Comparison of ENCODE assay signal across 9 cellular contexts in the genomic region with DNA sequence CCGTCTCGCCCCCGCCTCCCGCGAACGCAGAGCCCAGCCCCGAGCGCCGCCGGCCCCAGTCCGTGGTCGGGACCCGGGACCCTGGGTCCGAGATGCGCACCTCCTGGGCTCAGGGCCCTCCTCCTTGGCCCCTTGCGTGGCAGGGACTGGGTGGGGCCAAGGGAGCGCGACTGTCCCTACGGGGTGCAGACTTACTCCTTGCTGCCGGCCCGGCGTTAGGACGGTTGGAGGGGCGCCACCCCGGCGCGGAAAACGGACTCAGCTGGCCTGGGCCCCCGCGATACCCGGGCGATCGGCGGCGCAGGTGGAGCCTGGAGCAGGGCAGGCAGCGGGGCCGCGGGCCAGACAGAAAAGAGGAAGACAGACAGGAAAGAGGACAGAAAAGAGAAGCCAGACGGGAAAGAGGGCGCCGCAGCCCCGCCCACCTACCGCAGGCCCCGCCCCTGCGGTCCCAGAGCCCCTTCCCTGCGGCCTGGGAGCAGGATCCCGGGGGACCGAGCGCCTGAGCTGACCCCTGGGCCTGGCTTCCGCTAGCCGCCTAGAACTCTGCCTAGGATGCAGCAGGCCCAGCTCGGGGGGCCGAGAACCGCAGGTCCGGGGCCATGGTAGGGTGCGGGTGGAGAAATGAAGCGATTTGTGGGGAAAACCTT. TPM values are rescaled to one million over a fixed set of nuclear protein-coding genes. Genes with fewer than 3 reads are reported as not detected.
A peak's percentile ranks its signal among the peaks of the same experiment; 100 is the strongest.
DNase-seq lines count a peak whose midpoint lies in the region; ATAC-seq, FAIRE-seq and TF ChIP-seq lines count a peak whose summit lies in the region.
"Had no signal": no experiment of that assay in that cellular context is flagged by ENCODE, and none has a peak within 500 bp of the region (broad histone marks: within the 10 kb centered on the region; RNA-seq: fewer than 3 reads in every experiment).

Gene GBGT1 (minus strand): TSS at position 356 of the 650 bp plus-strand sequence. CDS start 1,502 bp downstream, outside the sequence.

- H3K4me3 ChIP-seq in A549, result peak within 1 kb of the TSS; percentile 44
- H3K4me3 ChIP-seq in GM12875 (ENCODE audit: low read depth, low read length), result peak within 1 kb of the TSS; percentile 73
- H3K4me3 ChIP-seq in right atrium auricular region, result peak within 1 kb of the TSS; percentile 53 to 75
- peak within 1 kb of the TSS; percentile 57 to 58 for H3K4me3 ChIP-seq in prostate gland

- peaks cover 3% of the 10 kb centered on the region for H3K36me3 ChIP-seq in right atrium auricular region
- H3K36me3 ChIP-seq in prostate gland, result no peaks in the 10 kb centered on the region

- H3K4me3 Mint-ChIP-seq in activated naive CD8-positive, alpha-beta T cell treated with anti-CD3 and anti-CD28 coated beads, Interleukin-2, amount 10 ng/mL, durations not matched to agents 7 days and 5 days, result peak within 1 kb of the TSS; percentile 82

- H3K36me3 Mint-ChIP-seq in activated naive CD8-positive, alpha-beta T cell treated with anti-CD3 and anti-CD28 coated beads, Interleukin-2, amount 10 ng/mL, durations not matched to agents 7 days and 5 days, result peaks cover 3% of the 10 kb centered on the region

- H3K9me3 Mint-ChIP-seq in activated naive CD8-positive, alpha-beta T cell treated with anti-CD3 and anti-CD28 coated beads, Interleukin-2, amount 10 ng/mL, durations not matched to agents 7 days and 5 days, result no peaks in the 10 kb centered on the region

- FAIRE-seq in A549 (lab: Jason Lieb, UNC), result no peak

- H3K9me3 ChIP-seq in A549, result no peaks in the 10 kb centered on the region
- H3K9me3 ChIP-seq in right atrium auricular region, result no peaks in the 10 kb centered on the region
- no peaks in the 10 kb centered on the region for H3K9me3 ChIP-seq in prostate gland

- H3K27me3 ChIP-seq in right atrium auricular region (no peaks in the 10 kb centered on the region), prostate gland (replicated peaks; ENCODE audit: insufficient read depth) (no peaks in the 10 kb centered on the region)

- DNase-seq in A549 (ENCODE audit: low read depth in 1 of 2, low spot score in 1 of 2), result peak in 1 of 2 experiments; percentile 35
- DNase-seq in NCI-H69 (lab: John Stamatoyannopoulos, UW), result peak; percentile 48
- DNase-seq in activated naive CD8-positive, alpha-beta T cell treated with anti-CD3 and anti-CD28 coated beads, Interleukin-2, amount 10 ng/mL, durations not matched to agents 7 days and 5 days, result peak; percentile 68
- DNase-seq in right atrium auricular region (ENCODE audit: low spot score), result no peak
- no peak for DNase-seq in prostate gland (ENCODE audit: low spot score)

- CTCF ChIA-PET in A549 (lab: Yijun Ruan, JAX), result interaction anchor here (1.2 kb wide), 1 partner anchor 279 kb away, joined by 3 read pairs; no protein-coding TSS in a partner anchor

- 48% methylated on average over 24 of the region's 57 CpGs for WGBS in A549 (ENCODE audit: missing lambda C conversion rate)
- 2% methylated on average over 44 of the region's 57 CpGs for WGBS in prostate gland

- TF ChIP-seq RAD21 in A549 (conservative IDR thresholded peaks at IDR 0.05 in 1 of 2, IDR thresholded peaks at IDR 0.05 in 1 of 2), result no peak

- peak within 1 kb of the TSS; percentile 75 for H3K4me2 ChIP-seq in A549

- H3K27me3 Mint-ChIP-seq in activated naive CD8-positive, alpha-beta T cell treated with anti-CD3 and anti-CD28 coated beads, Interleukin-2, amount 10 ng/mL, durations not matched to agents 7 days and 5 days, result peaks cover 11% of the 10 kb centered on the region

- H3K27ac ChIP-seq in A549 (peak within 1 kb of the TSS; percentile 69 to 86), right atrium auricular region (peak within 1 kb of the TSS; percentile 75 to 80), prostate gland (peak within 1 kb of the TSS; percentile 58 to 60)

- ATAC-seq in A549 (peak; percentile 19 to 48; a peak in 3 of 6 replicates), HG03139 (IDR thresholded peaks at IDR 0.05; ENCODE audit: unreplicated experiment) (no peak), GM18868 (IDR thresholded peaks at IDR 0.05; ENCODE audit: unreplicated experiment) (no peak)
- peak; percentile 62 for ATAC-seq in activated naive CD8-positive, alpha-beta T cell treated with anti-CD3 and anti-CD28 coated beads, Interleukin-2, amount 10 ng/mL, durations not matched to agents 7 days and 5 days (ENCODE audit: low read depth)
- ATAC-seq: HCT116 had no signal

- TF ChIP-seq EP300 in A549 (IDR thresholded peaks at IDR 0.05), result no peak

- H3K4me1 ChIP-seq in A549, result peaks cover 39% of the 10 kb centered on the region
- H3K4me1 ChIP-seq in right atrium auricular region, result peaks cover 0 to 34% of the 10 kb centered on the region in 2 donors
- peaks cover 8% of the 10 kb centered on the region for H3K4me1 ChIP-seq in prostate gland (replicated peaks)

- TF ChIP-seq POLR2A in A549 (IDR thresholded peaks at IDR 0.05; ENCODE audit: low read length), result no peak; the same call in 1 of the 2 replicates
- TF ChIP-seq POLR2A in prostate gland (IDR thresholded peaks at IDR 0.05), result peak; percentile 49

- POLR2A ChIA-PET in A549 (lab: Yijun Ruan, JAX), result no interaction called here
- POLR2A ChIA-PET in activated naive CD8-positive, alpha-beta T cell treated with anti-CD3 and anti-CD28 coated beads, Interleukin-2, amount 10 ng/mL, durations not matched to agents 7 days and 5 days (lab: Charles Lee), result no interaction called here

- H3K4me1 Mint-ChIP-seq in activated naive CD8-positive, alpha-beta T cell treated with anti-CD3 and anti-CD28 coated beads, Interleukin-2, amount 10 ng/mL, durations not matched to agents 7 days and 5 days, result peaks cover 2% of the 10 kb centered on the region

- no peak within 1 kb of the TSS for H3K27ac Mint-ChIP-seq in activated naive CD8-positive, alpha-beta T cell treated with anti-CD3 and anti-CD28 coated beads, Interleukin-2, amount 10 ng/mL, durations not matched to agents 7 days and 5 days

- TF ChIP-seq CTCF in A549 (IDR thresholded peaks at IDR 0.05) (no peak), GM12875 (IDR thresholded peaks at IDR 0.05; ENCODE audit: borderline replicate concordance, insufficient read depth, low read depth, low read length) (no peak), right atrium auricular region (IDR thresholded peaks at IDR 0.05) (no peak), prostate gland (IDR thresholded peaks at IDR 0.05) (no peak)

- intact Hi-C loops in prostate gland (cut with DNase I), result no loop called here

TF ChIP-seq in A549, 52 proteins besides CTCF, POLR2A, EP300 and RAD21:
- TF ChIP-seq, protein P1, sequence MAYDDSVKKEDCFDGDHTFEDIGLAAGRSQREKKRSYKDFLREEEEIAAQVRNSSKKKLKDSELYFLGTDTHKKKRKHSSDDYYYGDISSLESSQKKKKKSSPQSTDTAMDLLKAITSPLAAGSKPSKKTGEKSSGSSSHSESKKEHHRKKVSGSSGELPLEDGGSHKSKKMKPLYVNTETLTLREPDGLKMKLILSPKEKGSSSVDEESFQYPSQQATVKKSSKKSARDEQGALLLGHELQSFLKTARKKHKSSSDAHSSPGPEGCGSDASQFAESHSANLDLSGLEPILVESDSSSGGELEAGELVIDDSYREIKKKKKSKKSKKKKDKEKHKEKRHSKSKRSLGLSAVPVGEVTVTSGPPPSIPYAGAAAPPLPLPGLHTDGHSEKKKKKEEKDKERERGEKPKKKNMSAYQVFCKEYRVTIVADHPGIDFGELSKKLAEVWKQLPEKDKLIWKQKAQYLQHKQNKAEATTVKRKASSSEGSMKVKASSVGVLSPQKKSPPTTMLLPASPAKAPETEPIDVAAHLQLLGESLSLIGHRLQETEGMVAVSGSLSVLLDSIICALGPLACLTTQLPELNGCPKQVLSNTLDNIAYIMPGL (CRISPR knock-in tag; IDR thresholded peaks at IDR 0.05; ENCODE audit: borderline replicate concordance), result no peak
- no peak for TF ChIP-seq KDM5A (IDR thresholded peaks at IDR 0.05)
TF ChIP-seq in A549: peak in this region for 0.

RNA-seq across cellular contexts. Expression of gene GBGT1, which starts in this region (rescaled TPM):
- polyA plus RNA-seq in A549 (2011; rRNA removed) (1.7 and 2.7 TPM in 2 replicates), A549 (2017; fragmentation: RNase III; extraction: RNeasy Plus Mini Kit Qiagen cat#74134 plus additional on column Dnase treatment) (1.5 to 2.6 TPM (median 2.4 TPM) in 3 replicates)
- 1.9 and 3.0 TPM in 2 replicates for polyA plus RNA-seq in A549 (2012; cell fraction: cytosol; rRNA removed)
- polyA plus RNA-seq in A549 (2012; cell fraction: nucleus; rRNA removed), result 5.4 and 6.3 TPM in 2 replicates
- 4.3 and 4.9 TPM in 2 replicates for polyA minus RNA-seq in A549 (2011; rRNA and poly(A)+ RNA removed)
- total RNA-seq in activated naive CD8-positive, alpha-beta T cell treated with anti-CD3 and anti-CD28 coated beads, Interleukin-2, amount 10 ng/mL, durations not matched to agents 7 days and 5 days, result 1 to 10 TPM; 4.0 to 4.5 TPM
- total RNA-seq in right atrium auricular region (10 to 100 TPM; 15.5 to 16.8 TPM), prostate gland (10 to 100 TPM; 10.7 to 14.0 TPM)

Comparison
In these comparisons a context has a peak if more than half of its experiments do, and no peak if none do; other contexts are left out.
1. ATAC-seq: peak in A549 (2 of 2) and activated naive CD8-positive, alpha-beta T cell treated with anti-CD3 and anti-CD28 coated beads, Interleukin-2, amount 10 ng/mL, durations not matched to agents 7 days and 5 days (single experiment); none in HG03139 (single experiment) and GM18868 (single experiment).
2. DNase-seq: peak in NCI-H69 (single experiment) and activated naive CD8-positive, alpha-beta T cell treated with anti-CD3 and anti-CD28 coated beads, Interleukin-2, amount 10 ng/mL, durations not matched to agents 7 days and 5 days (single experiment); none in right atrium auricular region (single experiment) and prostate gland (single experiment).
3. Peak in every context shown above with its lines, with median percentiles within 50 percentile points of each other: H3K27ac ChIP-seq and H3K4me3 ChIP-seq.